In genomic region chr11:66347425-66348276, GRCh38 we compare ENCODE assay signal across 8 cellular contexts. TPM values are rescaled to one million over a fixed set of nuclear protein-coding genes. Genes with fewer than 3 reads are reported as not detected.
DNase-seq lines count a peak whose midpoint lies in the region; ATAC-seq and TF ChIP-seq lines count a peak whose summit lies in the region.

Gene B4GAT1 (minus strand): TSS chr11:66347629. CDS start chr11:66347545, 84 bp downstream.

- H3K4me3 Mint-ChIP-seq in Caco-2 (ENCODE audit: unreplicated experiment) = peak within 1 kb of the TSS; percentile 86

- WGBS in right cardiac atrium = under 1% methylated on average over 101 of the region's 101 CpGs

- POLR2A ChIA-PET in Caco-2 (lab: Charles Lee) = no interaction called here

- H3K27me3 ChIP-seq in Caco-2 (replicated peaks; ENCODE audit: control insufficient read depth, insufficient read depth, low read length) (no peaks in the 10 kb centered on the region), H7 (ENCODE audit: control insufficient read depth, insufficient read depth, low read length) (peaks cover 6% of the 10 kb centered on the region), ascending aorta (no peaks in the 10 kb centered on the region), right cardiac atrium (ENCODE audit: control insufficient read depth, insufficient read depth) (no peaks in the 10 kb centered on the region)

- H3K27me3 Mint-ChIP-seq in Caco-2 (ENCODE audit: insufficient read depth, unreplicated experiment) = peaks cover 4% of the 10 kb centered on the region

- BruUV-seq in Caco-2 (replicated peaks; lab: Mats Ljungman, UMichigan) = no TSS peak

- CTCF ChIA-PET in Caco-2 (lab: Charles Lee) = interaction anchor here (1.0 to 1.1 kb wide), 2 partner anchors 36 to 39 kb away, joined by 3 to 4 read pairs; no protein-coding TSS in a partner anchor

- peak; percentile 80 to 83 for ATAC-seq in right cardiac atrium

- no peak for TF ChIP-seq CTCF in Caco-2 (IDR thresholded peaks at IDR 0.05; ENCODE audit: insufficient read depth in 1 of 2, low read depth in 1 of 2, low read length in 1 of 2, severe bottlenecking in 1 of 2, unreplicated experiment in 1 of 2)
- TF ChIP-seq CTCF in ascending aorta (IDR thresholded peaks at IDR 0.05) = no peak

- H3K27ac Mint-ChIP-seq in Caco-2 (ENCODE audit: unreplicated experiment) = peak within 1 kb of the TSS; percentile 95

- H3K9me3 Mint-ChIP-seq in Caco-2 (ENCODE audit: unreplicated experiment) = no peaks in the 10 kb centered on the region

- DNase-seq in Caco-2 (peak; percentile 89 to 90), H7 (peak; percentile 96), NCI-H1694 (lab: John Stamatoyannopoulos, UW) (peak; percentile 80), T-helper 9 cell (peak; percentile 63), ascending aorta (ENCODE audit: low spot score in 2 of 2) (peak; percentile 48 to 91), right cardiac atrium (peak; percentile 78 to 90 (median 90)), pulmonary artery endothelial cell (ENCODE audit: low read depth, low spot score) (peak; percentile 71), ureter (ENCODE audit: low spot score) (peak; percentile 93)

- H3K9me3 ChIP-seq in Caco-2 (no peaks in the 10 kb centered on the region), ascending aorta (no peaks in the 10 kb centered on the region), right cardiac atrium (ENCODE audit: control insufficient read depth, low read length) (no peaks in the 10 kb centered on the region)

- no peaks in the 10 kb centered on the region for H3K36me3 ChIP-seq in Caco-2 (ENCODE audit: control insufficient read depth, insufficient read depth, low read length)
- no peaks in the 10 kb centered on the region; the same call in 1 of the 2 replicates for H3K36me3 ChIP-seq in H7 (replicated peaks; ENCODE audit: control insufficient read depth, insufficient read depth, low read length)
- H3K36me3 ChIP-seq in ascending aorta = no peaks in the 10 kb centered on the region

- H3K27ac ChIP-seq in ascending aorta = peak within 1 kb of the TSS; percentile 75 to 86
- peak within 1 kb of the TSS; percentile 94 for H3K27ac ChIP-seq in right cardiac atrium (ENCODE audit: low read length)

- intact Hi-C loops in Caco-2 (cut with micrococcal nuclease; ENCODE audit: unreplicated experiment) = no loop called here
- intact Hi-C loops in ascending aorta (cut with DNase I) = no loop called here
- intact Hi-C loops in right cardiac atrium (cut with DNase I) = no loop called here

- H3K4me1 ChIP-seq in Caco-2 = peaks cover 49% of the 10 kb centered on the region
- H3K4me1 ChIP-seq in ascending aorta = peaks cover 13 to 26% of the 10 kb centered on the region in 2 donors
- peaks cover 9% of the 10 kb centered on the region for H3K4me1 ChIP-seq in right cardiac atrium (ENCODE audit: control insufficient read depth, insufficient read depth, low read length)

- H3K4me3 ChIP-seq in Caco-2 (ENCODE audit: low read depth, low read length) = peak within 1 kb of the TSS; percentile 52
- H3K4me3 ChIP-seq in H7 (ENCODE audit: insufficient read depth, low read depth, low read length) = peak within 1 kb of the TSS; percentile 90
- H3K4me3 ChIP-seq in ascending aorta = peak within 1 kb of the TSS; percentile 65 to 78
- H3K4me3 ChIP-seq in right cardiac atrium (ENCODE audit: low read length) = peak within 1 kb of the TSS; percentile 46

- peaks cover 60% of the 10 kb centered on the region for H3K36me3 Mint-ChIP-seq in Caco-2 (ENCODE audit: insufficient read depth, unreplicated experiment)

- H3K4me1 Mint-ChIP-seq in Caco-2 (ENCODE audit: low read depth, unreplicated experiment) = peaks cover 51% of the 10 kb centered on the region

RNA-seq across cellular contexts. Expression of gene B4GAT1, which starts in this region (rescaled TPM):
- total RNA-seq in Caco-2 (2022) = 23.0 and 23.8 TPM in 2 replicates
- total RNA-seq in H7 (2014; rRNA removed; shearing (Covaris generic)) = 41.6 and 41.9 TPM in 2 replicates
- total RNA-seq in ascending aorta = 64.2 TPM
- total RNA-seq in right cardiac atrium = 10 to 100 TPM; 43.9 to 67.1 (median 57.0) TPM
- polyA plus RNA-seq in right cardiac atrium = 60.2 TPM
- 34.2 and 36.7 TPM in 2 replicates for total RNA-seq in pulmonary artery endothelial cell
- total RNA-seq in ureter = 15.2 TPM

Comparison
In these comparisons a context has a peak if more than half of its experiments do, and no peak if none do; other contexts are left out.
1. Peak in every context shown above with its lines: DNase-seq, ATAC-seq, H3K4me3 ChIP-seq and H3K27ac ChIP-seq.